In genomic region chr19:54684537-54684936, GRCh38 we compare ENCODE assay signal across 10 cellular contexts. TPM values are rescaled to one million over a fixed set of nuclear protein-coding genes. Genes with fewer than 3 reads are reported as not detected.
DNase-seq lines count a peak whose midpoint lies in the region; ATAC-seq and TF ChIP-seq lines count a peak whose summit lies in the region.
"Had no signal": no experiment of that assay in that cellular context is flagged by ENCODE, and none has a peak within 500 bp of the region (broad histone marks: within the 10 kb centered on the region; RNA-seq: fewer than 3 reads in every experiment).

No MANE protein-coding gene starts in this region.

- TF ChIP-seq CTCF in GM13976 (IDR thresholded peaks at IDR 0.05; ENCODE audit: borderline replicate concordance, control extremely low read depth, extremely low read depth, insufficient read depth, missing control alignments), result no peak
- TF ChIP-seq CTCF in LNCaP clone FGC (IDR thresholded peaks at IDR 0.05; ENCODE audit: control insufficient read depth, extremely low read depth, insufficient read depth), result no peak

- no peaks in the 10 kb centered on the region for H3K36me3 ChIP-seq in aorta (ENCODE audit: control insufficient read depth in 1 of 2, insufficient read depth in 2 of 2, low read length in 1 of 2)
- H3K36me3 ChIP-seq: thyroid gland had no signal

- no peak overlapping the region for H3K27ac ChIP-seq in aorta (ENCODE audit: low read depth in 1 of 2, low read length in 2 of 2)
- H3K27ac ChIP-seq: thyroid gland had no signal

- 27 to 28% methylated on average over 3 of the region's 3 CpGs for WGBS in aorta, 2 donors

- in situ Hi-C loops in GM13976 (cut with MboI; ENCODE audit: low sequenced_read_pairs, unreplicated experiment), result no loop called here

- H3K4me3 ChIP-seq in LNCaP clone FGC (ENCODE audit: low read depth, low read length) (no peak overlapping the region), aorta (ENCODE audit: low read length in 2 of 2) (no peak overlapping the region)
- H3K4me3 ChIP-seq: thyroid gland had no signal

- no peaks in the 10 kb centered on the region for H3K9me3 ChIP-seq in aorta (ENCODE audit: control insufficient read depth, low read length)
- H3K9me3 ChIP-seq: thyroid gland had no signal

- intact Hi-C loops in aorta (cut with DNase I), result no loop called here

- H3K4me1 ChIP-seq in aorta (ENCODE audit: control insufficient read depth in 1 of 2, insufficient read depth in 2 of 2, low read length in 2 of 2), result no peaks in the 10 kb centered on the region
- H3K4me1 ChIP-seq: thyroid gland had no signal

- ATAC-seq in aorta (ENCODE audit: low FRiP score), result no peak
- no peak for ATAC-seq in GM18870 (IDR thresholded peaks at IDR 0.05; ENCODE audit: unreplicated experiment)

- peak; percentile 50 for DNase-seq in GM13976 (ENCODE audit: low spot score)
- DNase-seq in LNCaP clone FGC (ENCODE audit: low read depth), result peak; percentile 43
- DNase-seq in SW480 (ENCODE audit: low spot score), result peak; percentile 54
- DNase-seq in left kidney (ENCODE audit: low read depth, low spot score), result peak; percentile 91
- no peak for DNase-seq in aorta
- DNase-seq in stimulated activated CD4-positive, alpha-beta T cell treated with anti-CD3 and anti-CD28 coated beads, Interleukin-4, amount 100 ng/mL, for 4 hours, result no peak
- no peak for DNase-seq in 8988T
- DNase-seq: T-helper 1 cell, thyroid gland had no signal

- H3K27me3 ChIP-seq in aorta (ENCODE audit: control insufficient read depth in 1 of 2, insufficient read depth in 2 of 2, low read length in 1 of 2), result no peaks in the 10 kb centered on the region
- H3K27me3 ChIP-seq: thyroid gland had no signal

RNA-seq across cellular contexts. Expression of gene LILRB4, which starts 21.8 kb away (rescaled TPM):
- total RNA-seq in aorta, result 10 to 100 TPM; 10.1 to 15.1 TPM
- polyA plus RNA-seq in aorta, result 10 to 100 TPM in 1 of 2 donors, under 1 TPM in 1; 1.00 to 11.4 TPM

RNA-seq across cellular contexts. Expression of gene KIR3DL3, which starts 39.7 kb away (rescaled TPM):
- not detected for total RNA-seq in aorta
- not detected for polyA plus RNA-seq in aorta
- total RNA-seq: thyroid gland had no signal

RNA-seq across cellular contexts. Expression of gene KIR2DL3, which starts 53.8 kb away (rescaled TPM):
- not detected for total RNA-seq in aorta
- polyA plus RNA-seq in aorta, result not detected
- total RNA-seq: thyroid gland had no signal

RNA-seq across cellular contexts. Expression of gene LILRB1, which starts 54.3 kb away (rescaled TPM):
- 10 to 100 TPM in 1 of 2 donors, 1 to 10 TPM in 1; 7.7 to 21.3 TPM for total RNA-seq in aorta
- polyA plus RNA-seq in aorta, result 1 to 10 TPM in 1 of 2 donors, under 1 TPM in 1; 0.61 to 6.3 TPM

Comparison
In these comparisons a context has a peak if more than half of its experiments do, and no peak if none do; other contexts are left out.
1. DNase-seq: peak in GM13976 (single experiment), LNCaP clone FGC (single experiment), SW480 (single experiment) and left kidney (single experiment); none in aorta (0 of 2), stimulated activated CD4-positive, alpha-beta T cell treated with anti-CD3 and anti-CD28 coated beads, Interleukin-4, amount 100 ng/mL, for 4 hours (0 of 2) and 8988T (single experiment).